9 cellular contexts compared by ENCODE assay signal in the genomic region with DNA sequence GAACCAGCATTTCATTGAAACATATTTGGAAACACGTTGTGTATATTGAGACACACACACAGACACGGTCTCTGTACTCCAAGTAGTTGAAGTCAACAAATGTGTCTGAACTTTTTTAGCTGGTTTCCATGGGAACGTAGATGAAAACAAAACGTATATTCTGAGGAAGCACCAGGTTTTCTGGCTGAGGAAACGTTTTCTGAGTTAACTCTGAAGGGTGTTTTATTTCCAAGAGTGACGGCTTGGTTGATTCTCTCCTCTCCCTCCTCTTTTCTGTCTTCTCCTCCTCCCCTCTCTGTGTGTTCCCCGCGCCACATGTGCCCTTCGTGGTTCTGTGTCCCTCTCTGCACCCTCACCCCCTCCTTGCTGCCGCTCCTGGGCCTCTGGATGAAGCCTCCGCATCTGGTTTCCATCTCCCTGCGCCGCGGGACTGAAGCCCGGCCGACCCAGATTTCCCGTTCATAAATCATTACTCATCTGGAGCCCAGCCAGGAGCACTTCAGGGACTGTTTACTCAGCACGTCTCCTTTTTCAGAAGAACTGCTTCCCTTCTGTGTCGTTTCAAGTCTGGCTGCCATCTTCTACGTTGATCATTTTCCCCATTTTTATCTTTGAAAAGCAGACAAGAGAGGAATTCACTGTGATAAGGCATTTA.
DNase-seq lines count a peak whose midpoint lies in the region; ATAC-seq and FAIRE-seq lines count a peak whose summit lies in the region.
"Had no signal": no experiment of that assay in that cellular context is flagged by ENCODE, and none has a peak within 500 bp of the region (broad histone marks: within the 10 kb centered on the region; RNA-seq: fewer than 3 reads in every experiment).

No MANE protein-coding gene starts in this region.

- H3K27me3 Mint-ChIP-seq in activated naive CD4-positive, alpha-beta T cell treated with anti-CD3 and anti-CD28 coated beads for 36 hours (ENCODE audit: low read depth) = peaks cover 31% of the 10 kb centered on the region

- peaks cover 8% of the 10 kb centered on the region for H3K9me3 Mint-ChIP-seq in activated naive CD4-positive, alpha-beta T cell treated with anti-CD3 and anti-CD28 coated beads for 36 hours

- no peaks in the 10 kb centered on the region for H3K36me3 Mint-ChIP-seq in activated naive CD4-positive, alpha-beta T cell treated with anti-CD3 and anti-CD28 coated beads for 36 hours (ENCODE audit: low read depth)

- peak; percentile 99 for FAIRE-seq in islet of Langerhans (lab: Jason Lieb, UNC)
- FAIRE-seq: G401.6 had no signal

- DNase-seq in activated naive CD4-positive, alpha-beta T cell treated with anti-CD3 and anti-CD28 coated beads for 36 hours = peak; percentile 68
- DNase-seq in activated naive CD4-positive, alpha-beta T cell treated with Interleukin-2 at 50 U/mL for 16 hours = no peak
- DNase-seq in NCI-H748 treated with DMSO at 0.1 percent for 48 hours (lab: John Stamatoyannopoulos, UW) (peak; percentile 79), astrocyte of the hippocampus (ENCODE audit: low read depth, low spot score) (peak; percentile 96), smooth muscle cell of the brain vasculature (ENCODE audit: low read depth, low spot score) (peak; percentile 100)
- DNase-seq in stimulated activated naive CD4-positive, alpha-beta T cell treated with Interleukin-2 at 50 U/mL for 16 hours (lab: John Stamatoyannopoulos, UW) = no peak

- peak overlapping the region; percentile 45 for H3K4me3 Mint-ChIP-seq in activated naive CD4-positive, alpha-beta T cell treated with anti-CD3 and anti-CD28 coated beads for 36 hours

- CTCF ChIA-PET in activated naive CD4-positive, alpha-beta T cell treated with anti-CD3 and anti-CD28 coated beads for 36 hours (lab: Charles Lee) = interaction anchor here (0.8 to 1.4 kb wide), 3 partner anchors 20 to 649 kb away, joined by 3 to 4 read pairs (median 3); no protein-coding TSS in a partner anchor

- peak overlapping the region; percentile 11 for H3K27ac Mint-ChIP-seq in activated naive CD4-positive, alpha-beta T cell treated with anti-CD3 and anti-CD28 coated beads for 36 hours

- peaks cover 9% of the 10 kb centered on the region for H3K4me1 Mint-ChIP-seq in activated naive CD4-positive, alpha-beta T cell treated with anti-CD3 and anti-CD28 coated beads for 36 hours (ENCODE audit: low read depth)

- intact Hi-C loops in activated naive CD4-positive, alpha-beta T cell treated with anti-CD3 and anti-CD28 coated beads for 36 hours (cut with micrococcal nuclease) = loop anchor here (5.0 kb wide), 1 partner anchor 136 kb away; no protein-coding TSS in a partner anchor

- ATAC-seq in HG03025 (IDR thresholded peaks at IDR 0.05; ENCODE audit: low FRiP score, unreplicated experiment) = no peak

Comparison
In these comparisons a context has a peak if more than half of its experiments do, and no peak if none do; other contexts are left out.
1. DNase-seq: peak in activated naive CD4-positive, alpha-beta T cell treated with anti-CD3 and anti-CD28 coated beads for 36 hours (single experiment), NCI-H748 treated with DMSO at 0.1 percent for 48 hours (single experiment), astrocyte of the hippocampus (single experiment) and smooth muscle cell of the brain vasculature (single experiment); none in activated naive CD4-positive, alpha-beta T cell treated with Interleukin-2 at 50 U/mL for 16 hours (single experiment) and stimulated activated naive CD4-positive, alpha-beta T cell treated with Interleukin-2 at 50 U/mL for 16 hours (single experiment).